1 cellular context compared by ENCODE assay signal in the genomic region with DNA sequence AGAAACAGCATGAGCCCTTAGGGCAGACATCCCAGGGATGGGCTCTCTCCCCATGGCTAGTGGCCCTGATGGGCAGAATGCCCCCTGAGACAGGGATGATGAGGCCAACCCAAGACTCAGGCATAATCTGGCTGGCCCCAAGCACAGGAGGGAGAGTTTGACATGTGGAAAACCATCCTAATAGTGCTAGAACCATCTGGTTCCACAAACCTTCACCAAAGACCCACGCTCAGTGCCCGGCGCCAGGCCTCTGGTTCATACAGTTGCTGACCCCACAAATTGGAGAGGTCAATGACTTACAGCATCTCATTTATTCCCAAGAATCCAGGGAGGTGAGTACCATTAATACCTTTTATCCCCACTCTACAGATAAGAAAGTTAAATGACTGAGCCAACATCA.
TF ChIP-seq lines count a peak whose summit lies in the region.

No MANE protein-coding gene starts in this region.

TF ChIP-seq in liver, 16 proteins besides CTCF, POLR2A, EP300 and RAD21 (continued from another document):
- no peak for TF ChIP-seq REST (IDR thresholded peaks at IDR 0.05)
- TF ChIP-seq HNF4A (conservative IDR thresholded peaks at IDR 0.05): no peak
- TF ChIP-seq YY1 (IDR thresholded peaks at IDR 0.05): no peak
- TF ChIP-seq, protein P1, sequence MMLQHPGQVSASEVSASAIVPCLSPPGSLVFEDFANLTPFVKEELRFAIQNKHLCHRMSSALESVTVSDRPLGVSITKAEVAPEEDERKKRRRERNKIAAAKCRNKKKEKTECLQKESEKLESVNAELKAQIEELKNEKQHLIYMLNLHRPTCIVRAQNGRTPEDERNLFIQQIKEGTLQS (IDR thresholded peaks at IDR 0.05): no peak
- no peak for TF ChIP-seq MAX (IDR thresholded peaks at IDR 0.05)
- no peak for TF ChIP-seq RXRA (IDR thresholded peaks at IDR 0.05)
- TF ChIP-seq JUND (IDR thresholded peaks at IDR 0.05): no peak
- no peak for TF ChIP-seq EGR1 (IDR thresholded peaks at IDR 0.05; ENCODE audit: low read depth in 2 of 2)
- no peak for TF ChIP-seq NR2F2 (IDR thresholded peaks at IDR 0.05)
- no peak for TF ChIP-seq SP1 (IDR thresholded peaks at IDR 0.05)
TF ChIP-seq in liver: peak in this region for 0.
